In genomic region chr1:169132512-169133227, GRCh38 we compare ENCODE assay signal across 1 cellular context.
TF ChIP-seq lines count a peak whose summit lies in the region.

No MANE protein-coding gene starts in this region.

TF ChIP-seq in GM23338, 12 proteins besides CTCF, POLR2A, EP300 and RAD21 (continued from another document):
- TF ChIP-seq ZNF462 (CRISPR knock-in tag; IDR thresholded peaks at IDR 0.05) (no peak), ZNF114 (CRISPR knock-in tag; IDR thresholded peaks at IDR 0.05) (no peak)
